In the genomic region with DNA sequence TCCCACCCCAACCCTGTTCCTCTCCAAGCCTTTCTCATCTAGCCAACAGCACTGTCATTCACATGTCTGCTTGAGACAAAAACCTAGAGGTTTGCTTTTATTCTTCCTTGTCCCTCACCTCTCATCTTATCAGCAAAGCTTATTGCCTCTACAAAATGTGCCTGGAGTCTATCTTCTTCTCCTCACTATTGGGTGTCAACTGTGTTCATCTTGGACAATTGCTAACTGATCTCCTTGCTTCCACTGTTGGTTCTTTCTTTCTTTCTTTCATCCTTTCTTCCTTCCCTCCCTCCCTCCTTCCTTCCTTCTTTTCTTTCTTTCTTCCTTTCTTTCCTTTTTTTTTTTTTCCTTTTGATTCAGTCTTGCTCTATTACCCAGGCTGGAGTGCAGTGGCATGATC, we compare ENCODE assay signal across 26 cellular contexts. TPM values are rescaled to one million over a fixed set of nuclear protein-coding genes. Genes with fewer than 3 reads are reported as not detected.
"Had no signal": no experiment of that assay in that cellular context is flagged by ENCODE, and none has a peak within 500 bp of the region (broad histone marks: within the 10 kb centered on the region; RNA-seq: fewer than 3 reads in every experiment).

No MANE protein-coding gene starts in this region.

- H3K27ac ChIP-seq: epithelial cell of prostate, left lung, ovary, prostate gland, testis had no signal

- H3K9me3 ChIP-seq: breast epithelium, left lung, ovary, prostate gland, testis, upper lobe of left lung had no signal

- H3K4me3 ChIP-seq: breast epithelium, left lung, ovary, prostate gland, testis, upper lobe of left lung had no signal

- DNase-seq: activated CD4-positive, alpha-beta T cell treated with anti-CD3 and anti-CD28 coated beads for 4 hours; activated CD4-positive, alpha-beta T cell treated with anti-CD3 and anti-CD28 coated beads, Interleukin-2, amount 50 U/mL, for 48 hours; activated CD4-positive, CD25-positive, alpha-beta regulatory T cell; activated CD8-positive, alpha-beta memory T cell treated with anti-CD3 and anti-CD28 coated beads, Interleukin-2, amount 50 U/mL, for 48 hours; activated naive CD4-positive, alpha-beta T cell treated with Interleukin-2 at 50 U/mL for 16 hours; activated naive CD8-positive, alpha-beta T cell treated with anti-CD3 and anti-CD28 coated beads, Interleukin-2, amount 10 ng/mL, durations not matched to agents 7 days and 5 days; activated T-cell treated with anti-CD3 and anti-CD28 coated beads, Interleukin-2, amount 50 U/mL, for 48 hours; amniotic stem cell; cerebellar nuclear complex; cortex of kidney; kidney; left lung; mammary epithelial cell; ovary; stimulated activated CD4-positive, alpha-beta T cell treated with anti-CD3 and anti-CD28 coated beads, Interleukin-1b, Interleukin-23, amount 100 ng/mL, for 48 hours; stimulated activated naive CD8-positive, alpha-beta T cell treated with anti-CD3 and anti-CD28 coated beads, Interleukin-15, amount 100 ng/mL, for 72 hours; SW 1271; T-helper 17 cell; testis; upper lobe of left lung had no signal

- H3K27me3 ChIP-seq: breast epithelium, left lung, ovary, testis, upper lobe of left lung had no signal

- H3K4me1 ChIP-seq: breast epithelium, prostate gland, testis had no signal

- H3K36me3 ChIP-seq: breast epithelium, left lung, ovary, prostate gland, upper lobe of left lung had no signal

- ATAC-seq: natural killer cell treated with Interleukin-12 subunit alpha and Interleukin-12 subunit beta and Interleukin-15 and Interleukin-18, amount 100 ng/mL, for 72 hours; stimulated activated naive CD8-positive, alpha-beta T cell treated with anti-CD3 and anti-CD28 coated beads, Interleukin-15, amount 100 ng/mL, for 72 hours; T-helper 17 cell had no signal

RNA-seq across cellular contexts. Expression of gene FOXL2, which starts 48.2 kb away (rescaled TPM):
- total RNA-seq: activated naive CD8-positive, alpha-beta T cell treated with anti-CD3 and anti-CD28 coated beads, Interleukin-2, amount 10 ng/mL, durations not matched to agents 7 days and 5 days; kidney; left lung; mesothelial cell of epicardium; natural killer cell treated with Interleukin-12 subunit alpha and Interleukin-12 subunit beta and Interleukin-15 and Interleukin-18, amount 100 ng/mL, for 72 hours; T-helper 17 cell had no signal

RNA-seq across cellular contexts. Expression of gene FOXL2NB, which starts 48.3 kb away (rescaled TPM):
- total RNA-seq: activated CD8-positive, alpha-beta memory T cell treated with anti-CD3 and anti-CD28 coated beads for 36 hours; activated naive CD8-positive, alpha-beta T cell treated with anti-CD3 and anti-CD28 coated beads, Interleukin-2, amount 10 ng/mL, durations not matched to agents 7 days and 5 days; kidney; left lung; mesothelial cell of epicardium; natural killer cell treated with Interleukin-12 subunit alpha and Interleukin-12 subunit beta and Interleukin-15 and Interleukin-18, amount 100 ng/mL, for 72 hours; T-helper 17 cell had no signal
